ENCODE assay signal across 1 cellular context in the genomic region with DNA sequence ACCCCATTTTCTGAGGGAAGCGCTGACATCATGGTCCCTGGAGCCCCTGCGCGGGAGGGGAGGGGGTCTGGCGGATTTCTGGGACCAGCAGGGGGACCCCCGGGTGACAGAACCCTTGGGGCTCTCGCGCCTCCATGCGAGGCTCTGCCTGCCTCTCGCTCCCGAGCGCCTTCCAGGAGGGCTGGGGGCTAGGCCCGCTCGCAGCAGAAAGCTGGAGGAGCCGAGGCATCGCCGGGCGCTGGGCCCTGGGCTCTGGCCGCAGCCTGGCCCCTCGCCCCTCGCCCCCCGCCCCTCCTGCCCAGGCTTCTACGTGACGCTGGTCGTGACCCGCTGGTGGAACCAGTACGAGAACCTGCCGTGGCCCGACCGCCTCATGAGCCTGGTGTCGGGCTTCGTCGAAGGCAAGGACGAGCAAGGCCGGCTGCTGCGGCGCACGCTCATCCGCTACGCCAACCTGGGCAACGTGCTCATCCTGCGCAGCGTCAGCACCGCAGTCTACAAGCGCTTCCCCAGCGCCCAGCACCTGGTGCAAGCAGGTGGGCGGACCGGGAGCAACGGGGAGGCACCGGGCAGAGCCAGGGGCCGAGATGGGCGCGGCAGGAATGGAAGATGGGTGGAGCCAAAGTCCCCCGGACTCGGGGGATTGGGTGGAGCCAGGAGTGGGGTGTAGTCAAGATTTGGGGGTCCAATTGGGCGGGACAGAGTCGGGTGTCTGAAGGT.
TF ChIP-seq lines count a peak whose summit lies in the region.

No MANE protein-coding gene starts in this region.

TF ChIP-seq in GM23338, 12 proteins besides CTCF, POLR2A, EP300 and RAD21 (continued from another document):
- no peak for TF ChIP-seq REST (IDR thresholded peaks at IDR 0.05; ENCODE audit: unreplicated experiment)
- no peak for TF ChIP-seq NANOG (IDR thresholded peaks at IDR 0.05; ENCODE audit: borderline replicate concordance)
- TF ChIP-seq, protein P1, sequence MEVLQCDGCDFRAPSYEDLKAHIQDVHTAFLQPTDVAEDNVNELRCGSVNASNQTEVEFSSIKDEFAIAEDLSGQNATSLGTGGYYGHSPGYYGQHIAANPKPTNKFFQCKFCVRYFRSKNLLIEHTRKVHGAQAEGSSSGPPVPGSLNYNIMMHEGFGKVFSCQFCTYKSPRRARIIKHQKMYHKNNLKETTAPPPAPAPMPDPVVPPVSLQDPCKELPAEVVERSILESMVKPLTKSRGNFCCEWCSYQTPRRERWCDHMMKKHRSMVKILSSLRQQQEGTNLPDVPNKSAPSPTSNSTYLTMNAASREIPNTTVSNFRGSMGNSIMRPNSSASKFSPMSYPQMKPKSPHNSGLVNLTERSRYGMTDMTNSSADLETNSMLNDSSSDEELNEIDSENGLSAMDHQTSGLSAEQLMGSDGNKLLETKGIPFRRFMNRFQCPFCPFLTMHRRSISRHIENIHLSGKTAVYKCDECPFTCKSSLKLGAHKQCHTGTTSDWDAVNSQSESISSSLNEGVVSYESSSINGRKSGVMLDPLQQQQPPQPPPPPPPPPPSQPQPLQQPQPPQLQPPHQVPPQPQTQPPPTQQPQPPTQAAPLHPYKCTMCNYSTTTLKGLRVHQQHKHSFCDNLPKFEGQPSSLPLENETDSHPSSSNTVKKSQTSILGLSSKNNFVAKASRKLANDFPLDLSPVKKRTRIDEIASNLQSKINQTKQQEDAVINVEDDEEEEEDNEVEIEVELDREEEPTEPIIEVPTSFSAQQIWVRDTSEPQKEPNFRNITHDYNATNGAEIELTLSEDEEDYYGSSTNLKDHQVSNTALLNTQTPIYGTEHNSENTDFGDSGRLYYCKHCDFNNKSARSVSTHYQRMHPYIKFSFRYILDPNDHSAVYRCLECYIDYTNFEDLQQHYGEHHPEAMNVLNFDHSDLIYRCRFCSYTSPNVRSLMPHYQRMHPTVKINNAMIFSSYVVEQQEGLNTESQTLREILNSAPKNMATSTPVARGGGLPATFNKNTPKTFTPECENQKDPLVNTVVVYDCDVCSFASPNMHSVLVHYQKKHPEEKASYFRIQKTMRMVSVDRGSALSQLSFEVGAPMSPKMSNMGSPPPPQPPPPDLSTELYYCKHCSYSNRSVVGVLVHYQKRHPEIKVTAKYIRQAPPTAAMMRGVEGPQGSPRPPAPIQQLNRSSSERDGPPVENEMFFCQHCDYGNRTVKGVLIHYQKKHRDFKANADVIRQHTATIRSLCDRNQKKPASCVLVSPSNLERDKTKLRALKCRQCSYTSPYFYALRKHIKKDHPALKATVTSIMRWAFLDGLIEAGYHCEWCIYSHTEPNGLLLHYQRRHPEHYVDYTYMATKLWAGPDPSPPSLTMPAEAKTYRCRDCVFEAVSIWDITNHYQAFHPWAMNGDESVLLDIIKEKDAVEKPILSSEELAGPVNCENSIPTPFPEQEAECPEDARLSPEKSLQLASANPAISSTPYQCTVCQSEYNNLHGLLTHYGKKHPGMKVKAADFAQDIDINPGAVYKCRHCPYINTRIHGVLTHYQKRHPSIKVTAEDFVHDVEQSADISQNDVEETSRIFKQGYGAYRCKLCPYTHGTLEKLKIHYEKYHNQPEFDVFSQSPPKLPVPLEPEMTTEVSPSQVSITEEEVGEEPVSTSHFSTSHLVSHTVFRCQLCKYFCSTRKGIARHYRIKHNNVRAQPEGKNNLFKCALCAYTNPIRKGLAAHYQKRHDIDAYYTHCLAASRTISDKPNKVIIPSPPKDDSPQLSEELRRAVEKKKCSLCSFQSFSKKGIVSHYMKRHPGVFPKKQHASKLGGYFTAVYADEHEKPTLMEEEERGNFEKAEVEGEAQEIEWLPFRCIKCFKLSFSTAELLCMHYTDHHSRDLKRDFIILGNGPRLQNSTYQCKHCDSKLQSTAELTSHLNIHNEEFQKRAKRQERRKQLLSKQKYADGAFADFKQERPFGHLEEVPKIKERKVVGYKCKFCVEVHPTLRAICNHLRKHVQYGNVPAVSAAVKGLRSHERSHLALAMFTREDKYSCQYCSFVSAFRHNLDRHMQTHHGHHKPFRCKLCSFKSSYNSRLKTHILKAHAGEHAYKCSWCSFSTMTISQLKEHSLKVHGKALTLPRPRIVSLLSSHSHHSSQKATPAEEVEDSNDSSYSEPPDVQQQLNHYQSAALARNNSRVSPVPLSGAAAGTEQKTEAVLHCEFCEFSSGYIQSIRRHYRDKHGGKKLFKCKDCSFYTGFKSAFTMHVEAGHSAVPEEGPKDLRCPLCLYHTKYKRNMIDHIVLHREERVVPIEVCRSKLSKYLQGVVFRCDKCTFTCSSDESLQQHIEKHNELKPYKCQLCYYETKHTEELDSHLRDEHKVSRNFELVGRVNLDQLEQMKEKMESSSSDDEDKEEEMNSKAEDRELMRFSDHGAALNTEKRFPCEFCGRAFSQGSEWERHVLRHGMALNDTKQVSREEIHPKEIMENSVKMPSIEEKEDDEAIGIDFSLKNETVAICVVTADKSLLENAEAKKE (CRISPR knock-in tag; IDR thresholded peaks at IDR 0.05): no peak
